ENCODE assay signal across 1 cellular context in genomic region chr9:7452378-7452777, GRCh38.
TF ChIP-seq lines count a peak whose summit lies in the region.

No MANE protein-coding gene starts in this region.

TF ChIP-seq in SK-N-SH treated with all-trans-retinoic acid at 6 μM for 48 hours, 23 proteins besides CTCF, POLR2A, EP300 and RAD21 (continued from another document):
- TF ChIP-seq, protein P1, sequence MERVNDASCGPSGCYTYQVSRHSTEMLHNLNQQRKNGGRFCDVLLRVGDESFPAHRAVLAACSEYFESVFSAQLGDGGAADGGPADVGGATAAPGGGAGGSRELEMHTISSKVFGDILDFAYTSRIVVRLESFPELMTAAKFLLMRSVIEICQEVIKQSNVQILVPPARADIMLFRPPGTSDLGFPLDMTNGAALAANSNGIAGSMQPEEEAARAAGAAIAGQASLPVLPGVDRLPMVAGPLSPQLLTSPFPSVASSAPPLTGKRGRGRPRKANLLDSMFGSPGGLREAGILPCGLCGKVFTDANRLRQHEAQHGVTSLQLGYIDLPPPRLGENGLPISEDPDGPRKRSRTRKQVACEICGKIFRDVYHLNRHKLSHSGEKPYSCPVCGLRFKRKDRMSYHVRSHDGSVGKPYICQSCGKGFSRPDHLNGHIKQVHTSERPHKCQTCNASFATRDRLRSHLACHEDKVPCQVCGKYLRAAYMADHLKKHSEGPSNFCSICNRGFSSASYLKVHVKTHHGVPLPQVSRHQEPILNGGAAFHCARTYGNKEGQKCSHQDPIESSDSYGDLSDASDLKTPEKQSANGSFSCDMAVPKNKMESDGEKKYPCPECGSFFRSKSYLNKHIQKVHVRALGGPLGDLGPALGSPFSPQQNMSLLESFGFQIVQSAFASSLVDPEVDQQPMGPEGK (CRISPR knock-in tag; IDR thresholded peaks at IDR 0.05; ENCODE audit: borderline replicate concordance), result no peak
- TF ChIP-seq TCF4 (CRISPR knock-in tag; IDR thresholded peaks at IDR 0.05; ENCODE audit: borderline replicate concordance), result no peak
- no peak for TF ChIP-seq ZFP3 (CRISPR knock-in tag; IDR thresholded peaks at IDR 0.05)
- no peak for TF ChIP-seq ZC3H10 (CRISPR knock-in tag; IDR thresholded peaks at IDR 0.05)
- TF ChIP-seq OSR1 (CRISPR knock-in tag; IDR thresholded peaks at IDR 0.05), result no peak
